Comparison of ENCODE assay signal across 1 cellular context in the genomic region with DNA sequence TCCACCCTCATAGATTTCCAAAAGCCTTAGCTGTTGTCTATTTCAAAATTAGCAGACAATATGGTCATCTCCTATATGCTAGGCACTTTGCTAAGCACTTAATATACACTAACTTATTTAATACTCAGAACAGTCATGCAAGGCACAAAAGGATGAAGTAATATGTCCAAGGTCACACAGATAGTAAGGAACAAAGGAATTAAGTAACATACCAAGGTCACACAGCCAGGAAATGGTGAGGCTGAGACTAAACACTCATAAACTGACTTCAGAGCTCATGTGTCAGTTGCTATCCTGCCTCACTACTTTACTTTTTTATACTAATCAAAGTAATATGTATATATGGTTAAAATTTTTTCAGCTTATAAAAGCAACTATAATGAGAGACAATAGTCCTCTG.
TF ChIP-seq lines count a peak whose summit lies in the region.

No MANE protein-coding gene starts in this region.

TF ChIP-seq in IMR-90, 13 proteins besides CTCF, POLR2A, EP300 and RAD21:
- no peak for TF ChIP-seq FOS (IDR thresholded peaks at IDR 0.05; ENCODE audit: low read depth, low read length)
- TF ChIP-seq CEBPB (IDR thresholded peaks at IDR 0.05; ENCODE audit: low read depth, low read length), result 0 out of 2 replicates have a peak, but pooled peaks have one; percentile 34
